ENCODE assay signal across 1 cellular context in the genomic region with DNA sequence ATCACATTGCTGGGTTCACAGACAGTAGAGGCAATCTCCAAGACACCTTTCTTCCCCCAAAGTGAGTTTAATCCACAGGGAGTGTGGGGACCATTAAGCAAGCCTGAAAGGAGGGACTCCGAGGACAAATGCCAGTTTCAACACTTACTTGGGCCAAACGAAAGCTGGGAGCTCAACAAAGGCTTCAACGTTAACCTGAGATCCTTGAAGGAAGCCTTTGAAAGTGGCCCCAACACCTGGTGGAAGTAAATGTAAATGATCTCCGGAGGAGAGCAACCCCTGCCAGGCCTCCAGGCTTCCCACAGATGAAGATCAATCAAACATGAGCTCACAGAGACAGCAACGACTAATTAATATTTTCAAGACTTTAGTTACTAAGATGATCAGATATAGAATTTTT.
TF ChIP-seq lines count a peak whose summit lies in the region.

No MANE protein-coding gene starts in this region.

TF ChIP-seq in H1, 55 proteins besides CTCF, POLR2A, EP300 and RAD21:
- 0 out of 2 replicates have a peak, but pooled peaks have one; percentile 33 for TF ChIP-seq TCF12 (IDR thresholded peaks at IDR 0.05; ENCODE audit: low read depth, low read length)
- TF ChIP-seq ATF3 (IDR thresholded peaks at IDR 0.05; ENCODE audit: insufficient read depth, low read depth, low read length), result no peak
- no peak for TF ChIP-seq CREB1 (IDR thresholded peaks at IDR 0.05)
- TF ChIP-seq BACH1 (IDR thresholded peaks at IDR 0.05; ENCODE audit: low read length), result no peak
- no peak for TF ChIP-seq BRCA1 (IDR thresholded peaks at IDR 0.05; ENCODE audit: low read depth, low read length)
- TF ChIP-seq HDAC2 (IDR thresholded peaks at IDR 0.05; ENCODE audit: borderline replicate concordance in 1 of 2, low read depth in 2 of 2, low read length in 2 of 2), result peak in 1 of 2 experiments; percentile 41; a peak in 1 of 4 replicates
- TF ChIP-seq BCL11A (IDR thresholded peaks at IDR 0.05; ENCODE audit: low read depth in 2 of 2, low read length in 2 of 2), result no peak
- no peak for TF ChIP-seq SRF (IDR thresholded peaks at IDR 0.05; ENCODE audit: low read depth, low read length)
